Comparison of ENCODE assay signal across 7 cellular contexts in the genomic region with DNA sequence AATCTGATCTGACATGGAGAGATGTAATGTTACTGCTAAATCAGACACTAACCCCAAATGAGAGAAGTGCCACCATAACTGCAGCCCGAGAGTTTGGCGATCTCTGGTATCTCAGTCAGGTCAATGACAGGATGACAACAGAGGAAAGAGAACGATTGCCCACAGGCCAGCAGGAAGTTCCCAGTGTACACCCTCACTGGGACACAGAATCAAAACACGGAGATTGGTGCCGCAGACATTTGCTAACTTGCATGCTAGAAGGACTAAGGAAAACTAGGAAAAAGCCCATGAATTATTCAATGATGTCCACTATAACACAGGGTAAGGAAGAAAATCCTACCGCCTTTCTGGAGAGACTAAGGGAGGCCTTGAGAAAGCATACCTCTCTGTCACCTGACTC.
DNase-seq lines count a peak whose midpoint lies in the region; TF ChIP-seq lines count a peak whose summit lies in the region.
"Not testable (repeated sequence)": the region's sequence is repeated elsewhere in the genome, so short reads cannot be mapped to it uniquely, and the experiment has no call there.

No MANE protein-coding gene starts in this region.

- H3K9me2 ChIP-seq in PC-9 (ENCODE audit: insufficient read depth); hepatocyte (replicated peaks; ENCODE audit: insufficient read depth): not testable (repeated sequence)

- TSS peak; percentile 76 for BruUV-seq in Caco-2 (replicated peaks; lab: Mats Ljungman, UMichigan)
- not testable (repeated sequence) for BruUV-seq in PC-9 (replicated peaks; lab: Mats Ljungman, UMichigan)

- H3K27me3 Mint-ChIP-seq in Caco-2 (ENCODE audit: insufficient read depth, unreplicated experiment); mesothelial cell of epicardium (ENCODE audit: low read depth); type B pancreatic cell: not testable (repeated sequence)

- H3K4me1 ChIP-seq in Caco-2 (peaks cover 38% of the 10 kb centered on the region), PC-9 (replicated peaks; ENCODE audit: insufficient read depth) (peaks cover 52% of the 10 kb centered on the region), adrenal gland (replicated peaks in 1 of 2) (peaks cover 20 to 30% of the 10 kb centered on the region in 2 donors), hepatocyte (ENCODE audit: insufficient read depth) (peaks cover 26% of the 10 kb centered on the region)
- not testable (repeated sequence) for H3K4me1 ChIP-seq in trophoblast cell (ENCODE audit: control insufficient read depth in 1 of 2, insufficient read depth in 2 of 2, low read length in 2 of 2)

- not testable (repeated sequence) for H2BK5ac ChIP-seq in trophoblast cell (ENCODE audit: low read depth, low read length, poor library complexity)

- not testable (repeated sequence) for H4K91ac ChIP-seq in trophoblast cell (ENCODE audit: low read depth, low read length)

- H3K27ac ChIP-seq in PC-9 (peak overlapping the region; percentile 72), adrenal gland (peak overlapping the region in 4 of 5 donors; percentile 35 to 80 (median 62)), hepatocyte (peak overlapping the region; percentile 76), trophoblast cell (ENCODE audit: low read depth, low read length) (peak overlapping the region; percentile 38)

- not testable (repeated sequence) for H4K20me1 ChIP-seq in PC-9 (ENCODE audit: insufficient read depth); hepatocyte (ENCODE audit: insufficient read depth, poor library complexity, severe bottlenecking)

- 37 to 43% (median 42%) methylated on average over 6 of the region's 6 CpGs for WGBS in adrenal gland, 4 donors
- WGBS in hepatocyte (ENCODE audit: low lambda C conversion rate, missing lambda C conversion rate), result 66% methylated on average over 6 of the region's 6 CpGs
- WGBS in trophoblast cell (ENCODE audit: extremely low coverage, insufficient coverage, insufficient read length), result no CpG with 5 or more reads among the region's 6 CpGs

- peaks cover 35% of the 10 kb centered on the region for H3K4me1 Mint-ChIP-seq in Caco-2 (ENCODE audit: low read depth, unreplicated experiment)
- H3K4me1 Mint-ChIP-seq in mesothelial cell of epicardium, result peaks cover 43% of the 10 kb centered on the region
- H3K4me1 Mint-ChIP-seq in type B pancreatic cell (ENCODE audit: unreplicated experiment), result peaks cover 16% of the 10 kb centered on the region

- not testable (repeated sequence) for TF ChIP-seq CTCF in Caco-2 (IDR thresholded peaks at IDR 0.05; ENCODE audit: insufficient read depth in 1 of 2, low read depth in 1 of 2, low read length in 1 of 2, severe bottlenecking in 1 of 2, unreplicated experiment in 1 of 2); PC-9 (conservative IDR thresholded peaks at IDR 0.05); adrenal gland (IDR thresholded peaks at IDR 0.05); hepatocyte (IDR thresholded peaks at IDR 0.05; ENCODE audit: poor library complexity); mesothelial cell of epicardium (IDR thresholded peaks at IDR 0.05; ENCODE audit: unreplicated experiment); type B pancreatic cell (conservative IDR thresholded peaks at IDR 0.05)

- not testable (repeated sequence) for H2BK120ac ChIP-seq in trophoblast cell (ENCODE audit: insufficient read depth, low read length, poor library complexity)

- not testable (repeated sequence) for H3K18ac ChIP-seq in trophoblast cell (ENCODE audit: low read length)

- H2AK5ac ChIP-seq in trophoblast cell (ENCODE audit: low read length), result not testable (repeated sequence)

- not testable (repeated sequence) for H3K9me3 Mint-ChIP-seq in Caco-2 (ENCODE audit: unreplicated experiment); mesothelial cell of epicardium; type B pancreatic cell

- intact Hi-C loops in Caco-2 (cut with micrococcal nuclease; ENCODE audit: unreplicated experiment) (loop anchor here (1.0 to 2.0 kb wide), 3 partner anchors 42 to 106 kb away; no protein-coding TSS in a partner anchor), PC-9 (cut with micrococcal nuclease; ENCODE audit: unreplicated experiment) (loop anchor here (2.0 to 10.0 kb wide), 4 partner anchors 32 to 156 kb away; a partner anchor contains a TSS)
- intact Hi-C loops in adrenal gland (cut with DNase I), result not testable (repeated sequence)

- not testable (repeated sequence) for TF ChIP-seq POLR2A in adrenal gland (IDR thresholded peaks at IDR 0.05)

- H3K9me3 ChIP-seq in Caco-2; PC-9 (ENCODE audit: insufficient read depth, low read depth); adrenal gland (replicated peaks in 1 of 3); hepatocyte (ENCODE audit: low read depth); trophoblast cell (ENCODE audit: insufficient read depth, low read depth, low read length): not testable (repeated sequence)

- not testable (repeated sequence) for H3K36me3 ChIP-seq in Caco-2 (ENCODE audit: control insufficient read depth, insufficient read depth, low read length); PC-9 (ENCODE audit: low read depth); adrenal gland (replicated peaks in 1 of 2); hepatocyte (replicated peaks; ENCODE audit: insufficient read depth, low read depth); trophoblast cell (ENCODE audit: control insufficient read depth in 1 of 2, insufficient read depth in 2 of 2, low read length in 2 of 2)

- peak in 1 of 2 experiments; percentile 62 for DNase-seq in Caco-2
- DNase-seq in PC-9, result peak in 1 of 2 experiments; percentile 40
- peak in 1 of 7 donors; percentile 36 for DNase-seq in adrenal gland
- DNase-seq in hepatocyte (ENCODE audit: low spot score); mesothelial cell of epicardium (ENCODE audit: low spot score in 2 of 2, unreplicated experiment in 2 of 2); trophoblast cell; type B pancreatic cell (ENCODE audit: extremely low spot score, unreplicated experiment): not testable (repeated sequence)

- H3K9ac ChIP-seq in trophoblast cell (ENCODE audit: low read length), result not testable (repeated sequence)

- H3K27ac Mint-ChIP-seq in Caco-2 (ENCODE audit: unreplicated experiment) (peak overlapping the region; percentile 81), mesothelial cell of epicardium (peak overlapping the region; percentile 31), type B pancreatic cell (peak overlapping the region; percentile 75)

- H4K8ac ChIP-seq in trophoblast cell (ENCODE audit: low read depth, low read length), result not testable (repeated sequence)

- not testable (repeated sequence) for H2BK12ac ChIP-seq in trophoblast cell (ENCODE audit: low read length)

- H3K4me3 Mint-ChIP-seq in Caco-2 (ENCODE audit: unreplicated experiment) (peak overlapping the region; percentile 58), type B pancreatic cell (peak overlapping the region; percentile 11)
- H3K4me3 Mint-ChIP-seq in mesothelial cell of epicardium, result not testable (repeated sequence)

- H3K23ac ChIP-seq in trophoblast cell (ENCODE audit: low read length), result not testable (repeated sequence)

- not testable (repeated sequence) for H4K12ac ChIP-seq in trophoblast cell (ENCODE audit: low read depth, low read length)

- not testable (repeated sequence) for H3K79me2 ChIP-seq in PC-9 (ENCODE audit: low read depth); hepatocyte; trophoblast cell (ENCODE audit: control insufficient read depth, insufficient read depth, low read length, poor library complexity)

- CTCF ChIA-PET in Caco-2 (lab: Charles Lee); PC-9 (lab: Charles Lee): not testable (repeated sequence)

- not testable (repeated sequence) for H3K4ac ChIP-seq in trophoblast cell (ENCODE audit: low read depth, low read length)

- peak overlapping the region; percentile 78 for H3K4me2 ChIP-seq in PC-9
- H3K4me2 ChIP-seq in hepatocyte; trophoblast cell (ENCODE audit: low read length): not testable (repeated sequence)

- peak overlapping the region; percentile 70 for H2AFZ ChIP-seq in PC-9
- H2AFZ ChIP-seq in hepatocyte; trophoblast cell (ENCODE audit: insufficient read depth, low read length, poor library complexity): not testable (repeated sequence)

- not testable (repeated sequence) for H3K14ac ChIP-seq in trophoblast cell (ENCODE audit: low read length)

- peaks cover 26% of the 10 kb centered on the region for H3F3A ChIP-seq in PC-9 (ENCODE audit: insufficient read depth, low read depth)

- H3K4me3 ChIP-seq in Caco-2 (ENCODE audit: low read depth, low read length); adrenal gland; hepatocyte; trophoblast cell (ENCODE audit: low read depth, low read length): not testable (repeated sequence)
- H3K4me3 ChIP-seq in PC-9, result peak overlapping the region; percentile 38; the same call in 1 of the 2 replicates

- not testable (repeated sequence) for H3K27me3 ChIP-seq in Caco-2 (replicated peaks; ENCODE audit: control insufficient read depth, insufficient read depth, low read length); PC-9 (ENCODE audit: insufficient read depth, low read depth); adrenal gland; hepatocyte; trophoblast cell (ENCODE audit: insufficient read depth, low read length)

- peaks cover 19% of the 10 kb centered on the region for H3K36me3 Mint-ChIP-seq in Caco-2 (ENCODE audit: insufficient read depth, unreplicated experiment)
- H3K36me3 Mint-ChIP-seq in mesothelial cell of epicardium, type B pancreatic cell: not testable (repeated sequence)

- POLR2A ChIA-PET in Caco-2 (lab: Charles Lee), result not testable (repeated sequence)
- POLR2A ChIA-PET in PC-9 (lab: Charles Lee; ENCODE audit: unreplicated experiment), result interaction anchor here (0.6 to 0.9 kb wide), 2 partner anchors 116 to 137 kb away, joined by 3 to 4 read pairs; a partner anchor contains a TSS

- H3K79me1 ChIP-seq in trophoblast cell (ENCODE audit: low read length), result not testable (repeated sequence)

Comparison
In these comparisons a context has a peak if more than half of its experiments do, and no peak if none do; other contexts are left out.
1. H3K27ac Mint-ChIP-seq: peak in every context shown above with its lines; median percentile 81 in Caco-2; 75 in type B pancreatic cell; 31 in mesothelial cell of epicardium.